Comparison of ENCODE assay signal across 1 cellular context in genomic region chr11:115659061-115659963, GRCh38.
TF ChIP-seq lines count a peak whose summit lies in the region.

No MANE protein-coding gene starts in this region.

TF ChIP-seq in H1, 55 proteins besides CTCF, POLR2A, EP300 and RAD21 (continued from another document):
- TF ChIP-seq CHD7 (IDR thresholded peaks at IDR 0.05; ENCODE audit: insufficient replicate concordance, low read length) (no peak), USF2 (IDR thresholded peaks at IDR 0.05; ENCODE audit: low read length) (no peak), SUZ12 (IDR thresholded peaks at IDR 0.05; ENCODE audit: low read length) (peak; percentile 82), HDAC2 (IDR thresholded peaks at IDR 0.05; ENCODE audit: borderline replicate concordance in 1 of 2, low read depth in 2 of 2, low read length in 2 of 2) (peak in 1 of 2 experiments; percentile 58; a peak in 1 of 4 replicates), SP4 (IDR thresholded peaks at IDR 0.05; ENCODE audit: low read length) (no peak), NRF1 (IDR thresholded peaks at IDR 0.05; ENCODE audit: low read depth, low read length) (no peak), KDM1A (IDR thresholded peaks at IDR 0.05; ENCODE audit: borderline replicate concordance, low read length) (no peak), CBX8 (IDR thresholded peaks at IDR 0.05; ENCODE audit: borderline replicate concordance, low read depth, low read length) (no peak), NANOG (IDR thresholded peaks at IDR 0.05; ENCODE audit: insufficient read depth, low read depth, low read length, poor library complexity, severe bottlenecking) (no peak), TEAD4 (IDR thresholded peaks at IDR 0.05; ENCODE audit: low read depth, low read length) (no peak), CREB1 (IDR thresholded peaks at IDR 0.05) (no peak), RNF2 (IDR thresholded peaks at IDR 0.05; ENCODE audit: borderline replicate concordance, low read depth, low read length, missing control alignments, poor library complexity, severe bottlenecking) (peak; percentile 65), ATF2 (IDR thresholded peaks at IDR 0.05; ENCODE audit: low read length) (no peak), KDM4A (IDR thresholded peaks at IDR 0.05; ENCODE audit: low read depth, low read length, severe bottlenecking) (peak; percentile 75), SAP30 (IDR thresholded peaks at IDR 0.05; ENCODE audit: insufficient read depth, insufficient replicate concordance, low read length) (no peak), ZNF274 (IDR thresholded peaks at IDR 0.05; ENCODE audit: borderline replicate concordance, extremely low read depth, low read length) (no peak), MAFK (IDR thresholded peaks at IDR 0.05; ENCODE audit: low read depth, low read length) (no peak), SIX5 (IDR thresholded peaks at IDR 0.05; ENCODE audit: low read depth, low read length) (no peak), FOSL1 (IDR thresholded peaks at IDR 0.05; ENCODE audit: insufficient read depth, low read depth, low read length) (no peak), TAF7 (optimal IDR thresholded peaks at IDR 0.05; ENCODE audit: borderline replicate concordance, low read depth, low read length) (no peak), GABPA (IDR thresholded peaks at IDR 0.05; ENCODE audit: borderline replicate concordance, insufficient read depth, low read length) (0 out of 2 replicates have a peak, but pooled peaks have one; percentile 20), RXRA (IDR thresholded peaks at IDR 0.05; ENCODE audit: insufficient read depth, low read depth, low read length) (no peak), TBP (IDR thresholded peaks at IDR 0.05; ENCODE audit: low read depth, low read length) (no peak), POU5F1 (IDR thresholded peaks at IDR 0.05; ENCODE audit: low read depth, low read length) (no peak), EZH2 (IDR thresholded peaks at IDR 0.05; ENCODE audit: low read depth, low read length, severe bottlenecking) (peak; percentile 72), RBBP5 (IDR thresholded peaks at IDR 0.05; ENCODE audit: borderline replicate concordance, low read depth, low read length) (no peak), SRF (IDR thresholded peaks at IDR 0.05; ENCODE audit: low read depth, low read length) (no peak), HDAC6 (IDR thresholded peaks at IDR 0.05; ENCODE audit: low read depth, low read length) (no peak), TAF1 (IDR thresholded peaks at IDR 0.05; ENCODE audit: low read depth, low read length) (no peak), MAX (IDR thresholded peaks at IDR 0.05) (no peak), YY1 (IDR thresholded peaks at IDR 0.05; ENCODE audit: low read depth, low read length) (no peak), SP1 (IDR thresholded peaks at IDR 0.05; ENCODE audit: low read depth, low read length) (no peak), KDM5A (IDR thresholded peaks at IDR 0.05; ENCODE audit: low read length) (no peak), ASH2L (IDR thresholded peaks at IDR 0.05; ENCODE audit: low read length) (peak; percentile 31), E2F6 (IDR thresholded peaks at IDR 0.05) (no peak), GTF2F1 (IDR thresholded peaks at IDR 0.05; ENCODE audit: borderline replicate concordance, low read depth, low read length) (no peak)
